In genomic region chr10:79053081-79053434, GRCh38 we compare ENCODE assay signal across 17 cellular contexts. TPM values are rescaled to one million over a fixed set of nuclear protein-coding genes. Genes with fewer than 3 reads are reported as not detected.
DNase-seq lines count a peak whose midpoint lies in the region; ATAC-seq, FAIRE-seq and TF ChIP-seq lines count a peak whose summit lies in the region.
"Had no signal": no experiment of that assay in that cellular context is flagged by ENCODE, and none has a peak within 500 bp of the region (broad histone marks: within the 10 kb centered on the region; RNA-seq: fewer than 3 reads in every experiment).

No MANE protein-coding gene starts in this region.

- H3K27ac Mint-ChIP-seq in astrocyte (ENCODE audit: unreplicated experiment) = no peak overlapping the region
- H3K27ac Mint-ChIP-seq: GM23338 had no signal

- TF ChIP-seq CTCF in astrocyte (IDR thresholded peaks at IDR 0.05; ENCODE audit: insufficient read depth, low read depth, low read length) (no peak), right lobe of liver (IDR thresholded peaks at IDR 0.05) (no peak), tibial artery (IDR thresholded peaks at IDR 0.05) (no peak)

- no peaks in the 10 kb centered on the region for H3K9me3 Mint-ChIP-seq in activated T-cell treated with anti-CD3 and anti-CD28 coated beads, Interleukin-2, amount 50 U/mL, for 4 hours
- H3K9me3 Mint-ChIP-seq in astrocyte (ENCODE audit: unreplicated experiment) = no peaks in the 10 kb centered on the region
- H3K9me3 Mint-ChIP-seq: CD4-positive, CD25-positive, alpha-beta regulatory T cell; GM23338 had no signal

- H3K27me3 Mint-ChIP-seq in activated T-cell treated with anti-CD3 and anti-CD28 coated beads, Interleukin-2, amount 50 U/mL, for 4 hours (ENCODE audit: low read depth) = no peaks in the 10 kb centered on the region
- H3K27me3 Mint-ChIP-seq in astrocyte (ENCODE audit: low read depth, unreplicated experiment) = peaks cover 39% of the 10 kb centered on the region
- H3K27me3 Mint-ChIP-seq: CD4-positive, CD25-positive, alpha-beta regulatory T cell had no signal

- H3K9me3 ChIP-seq in astrocyte (ENCODE audit: insufficient read depth, low read depth, low read length) (no peaks in the 10 kb centered on the region), right lobe of liver (no peaks in the 10 kb centered on the region), tibial artery (no peaks in the 10 kb centered on the region)
- H3K9me3 ChIP-seq: BE2C had no signal

- H3K4me1 Mint-ChIP-seq in activated T-cell treated with anti-CD3 and anti-CD28 coated beads, Interleukin-2, amount 50 U/mL, for 4 hours (ENCODE audit: low read depth) = peaks cover 39% of the 10 kb centered on the region
- peaks cover 7% of the 10 kb centered on the region for H3K4me1 Mint-ChIP-seq in astrocyte (ENCODE audit: low read depth, unreplicated experiment)

- DNase-seq in activated T-cell treated with anti-CD3 and anti-CD28 coated beads, Interleukin-2, amount 50 U/mL, for 1 hour = peak; percentile 6
- no peak for DNase-seq in activated T-cell treated with anti-CD3 and anti-CD28 coated beads, Interleukin-2, amount 50 U/mL, for 4 hours
- DNase-seq in astrocyte (ENCODE audit: low read depth) (no peak), right lobe of liver (peak in 2 of 3 donors; percentile 8 to 15), tibial artery (peak; percentile 9 to 39), AML-193 (lab: John Stamatoyannopoulos, UW) (no peak)
- DNase-seq: BE2C; CD4-positive, CD25-positive, alpha-beta regulatory T cell; COR-L47; DMS 273 treated with DMSO at 0.1 percent for 48 hours; GDM1; NCI-H1092 treated with DMSO at 0.1 percent for 48 hours; NK-92 treated with Interleukin-12 subunit alpha and Interleukin-12 subunit beta, amount 100 ng/mL, for 24 hours; SHP77 had no signal

- no peak for FAIRE-seq in astrocyte (lab: Jason Lieb, UNC)
- FAIRE-seq: RCC 7860 had no signal

- no peak overlapping the region for H3K4me2 ChIP-seq in astrocyte (ENCODE audit: low read length)
- H3K4me2 ChIP-seq: GM23338 had no signal

- no peaks in the 10 kb centered on the region for H3K79me2 ChIP-seq in astrocyte (ENCODE audit: insufficient read depth, low read length)

- peak overlapping the region; percentile 10 for H2AFZ ChIP-seq in astrocyte (ENCODE audit: low read depth, low read length)

- H4K20me1 ChIP-seq in astrocyte (ENCODE audit: insufficient read depth, low read length) = no peaks in the 10 kb centered on the region

- WGBS in right lobe of liver (ENCODE audit: insufficient coverage, low coverage, low lambda C conversion rate, missing lambda C conversion rate) = no CpG with 5 or more reads among the region's 4 CpGs

- no peak overlapping the region for H3K4me3 ChIP-seq in astrocyte (ENCODE audit: insufficient read depth, low read depth, low read length)
- no peak overlapping the region for H3K4me3 ChIP-seq in right lobe of liver
- no peak overlapping the region for H3K4me3 ChIP-seq in tibial artery
- H3K4me3 ChIP-seq: GM23338 had no signal

- intact Hi-C loops in right lobe of liver (cut with DNase I) (loop anchor here in 1 of 2 donors (10.0 kb wide), 1 partner anchor 68 kb away; no protein-coding TSS in a partner anchor), tibial artery (cut with DNase I; ENCODE audit: low total_unique reads) (no loop called here)

- H3K27me3 ChIP-seq in astrocyte (ENCODE audit: insufficient read depth, low read length) (peaks cover 3% of the 10 kb centered on the region), right lobe of liver (no peaks in the 10 kb centered on the region), tibial artery (peaks cover 0 to 4% of the 10 kb centered on the region in 2 donors)
- H3K27me3 ChIP-seq: BE2C had no signal

- H3K27ac ChIP-seq in astrocyte (ENCODE audit: low read depth, low read length) (no peak overlapping the region), right lobe of liver (no peak overlapping the region), tibial artery (no peak overlapping the region)

- H3K4me1 ChIP-seq in astrocyte (ENCODE audit: insufficient read depth, low read length) = peaks cover 3% of the 10 kb centered on the region
- H3K4me1 ChIP-seq in right lobe of liver = peaks cover 0 to 12% (median 0%) of the 10 kb centered on the region in 4 donors
- H3K4me1 ChIP-seq in tibial artery = peaks cover 0 to 10% (median 0%) of the 10 kb centered on the region in 4 donors

- no peak for TF ChIP-seq POLR2A in right lobe of liver (IDR thresholded peaks at IDR 0.05)

- no peaks in the 10 kb centered on the region for H3K36me3 Mint-ChIP-seq in activated T-cell treated with anti-CD3 and anti-CD28 coated beads, Interleukin-2, amount 50 U/mL, for 4 hours (ENCODE audit: insufficient read depth)
- no peaks in the 10 kb centered on the region for H3K36me3 Mint-ChIP-seq in astrocyte (ENCODE audit: low read depth, unreplicated experiment)
- H3K36me3 Mint-ChIP-seq: CD4-positive, CD25-positive, alpha-beta regulatory T cell had no signal

- no peak overlapping the region for H3K9ac ChIP-seq in astrocyte (ENCODE audit: low read length)

- ATAC-seq in activated T-cell treated with anti-CD3 and anti-CD28 coated beads, Interleukin-2, amount 50 U/mL, for 4 hours = no peak
- ATAC-seq in right lobe of liver (no peak), GM21360 (IDR thresholded peaks at IDR 0.05; ENCODE audit: unreplicated experiment) (no peak)

- H3K4me3 Mint-ChIP-seq in activated T-cell treated with anti-CD3 and anti-CD28 coated beads, Interleukin-2, amount 50 U/mL, for 4 hours = no peak overlapping the region
- no peak overlapping the region for H3K4me3 Mint-ChIP-seq in astrocyte (ENCODE audit: unreplicated experiment)
- H3K4me3 Mint-ChIP-seq: GM23338 had no signal

- H3K36me3 ChIP-seq in astrocyte (ENCODE audit: insufficient read depth, low read length) = no peaks in the 10 kb centered on the region
- no peaks in the 10 kb centered on the region for H3K36me3 ChIP-seq in right lobe of liver
- H3K36me3 ChIP-seq in tibial artery = no peaks in the 10 kb centered on the region
- H3K36me3 ChIP-seq: BE2C had no signal

RNA-seq across cellular contexts. Expression of gene ZMIZ1, which starts 15.7 kb away (rescaled TPM):
- total RNA-seq in activated T-cell treated with anti-CD3 and anti-CD28 coated beads, Interleukin-2, amount 50 U/mL, for 4 hours = 10 to 100 TPM; 17.7 to 21.0 (median 18.0) TPM
- total RNA-seq in astrocyte (45.5 and 49.7 TPM in 2 replicates), right lobe of liver (10 to 100 TPM in 5 of 6 experiments, 1 to 10 TPM in 1; 9.9 to 22.8 (median 12.3) TPM)

Comparison
In these comparisons a context has a peak if more than half of its experiments do, and no peak if none do; other contexts are left out.
1. DNase-seq: peak in activated T-cell treated with anti-CD3 and anti-CD28 coated beads, Interleukin-2, amount 50 U/mL, for 1 hour (single experiment), right lobe of liver (2 of 3) and tibial artery (2 of 2); none in activated T-cell treated with anti-CD3 and anti-CD28 coated beads, Interleukin-2, amount 50 U/mL, for 4 hours (single experiment), astrocyte (single experiment) and AML-193 (0 of 2).